ENCODE assay signal across 13 cellular contexts in the genomic region with DNA sequence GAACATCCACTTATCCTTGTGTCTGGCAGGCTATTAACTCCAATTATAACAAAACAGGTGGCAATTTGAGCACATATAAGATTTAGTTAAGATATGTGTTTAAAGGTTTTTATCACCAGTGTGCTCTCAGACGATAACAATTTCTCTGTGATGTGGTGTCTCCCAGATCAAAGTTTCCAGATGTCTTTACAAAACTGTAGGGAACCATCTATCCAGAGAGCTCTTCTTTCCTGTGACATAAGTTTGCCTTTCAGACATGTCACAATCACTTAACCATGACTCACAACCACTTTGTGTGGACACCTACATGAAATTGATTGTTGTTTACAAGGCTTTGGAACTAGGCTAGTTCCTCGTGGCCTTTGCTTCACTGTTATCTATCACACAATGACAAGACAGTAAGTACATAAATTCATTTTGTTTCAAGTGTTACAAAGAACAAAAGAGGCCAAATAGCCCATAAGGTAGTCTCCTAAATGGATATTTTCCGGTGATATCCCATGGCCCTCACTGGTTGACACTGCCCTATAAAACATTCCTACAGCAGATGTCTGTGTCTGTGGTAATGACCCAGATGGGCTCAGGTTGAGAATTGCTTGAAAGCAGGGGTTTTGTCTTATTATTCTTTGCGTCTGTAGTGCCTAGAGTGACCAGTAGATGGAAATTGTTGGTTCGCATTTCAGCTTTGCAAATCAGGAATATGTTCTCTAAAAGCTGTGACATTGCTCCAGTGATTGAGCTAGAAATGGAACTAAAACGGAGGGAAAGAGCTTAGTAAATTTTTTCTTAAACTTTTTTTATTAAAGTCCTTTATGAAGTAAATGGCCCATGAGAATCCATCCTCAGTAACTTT.
DNase-seq lines count a peak whose midpoint lies in the region; ATAC-seq, FAIRE-seq and TF ChIP-seq lines count a peak whose summit lies in the region.
"Had no signal": no experiment of that assay in that cellular context is flagged by ENCODE, and none has a peak within 500 bp of the region (broad histone marks: within the 10 kb centered on the region; RNA-seq: fewer than 3 reads in every experiment).

No MANE protein-coding gene starts in this region.

- H3K36me3 ChIP-seq in hepatocyte (replicated peaks; ENCODE audit: insufficient read depth, low read depth) (no peaks in the 10 kb centered on the region), kidney (ENCODE audit: control insufficient read depth in 1 of 2, insufficient read depth in 2 of 2, low read length in 2 of 2) (no peaks in the 10 kb centered on the region)
- H3K36me3 ChIP-seq: uterus had no signal

- intact Hi-C loops in kidney (cut with DNase I), result no loop called here

- H2AFZ ChIP-seq in hepatocyte, result no peak overlapping the region

- TF ChIP-seq CTCF in HFF-Myc (IDR thresholded peaks at IDR 0.05; ENCODE audit: low read depth, low read length, missing control alignments) (peak; percentile 38), RWPE1 (conservative IDR thresholded peaks at IDR 0.05; ENCODE audit: low read depth) (0 out of 2 replicates have a peak, but pooled peaks have one; percentile 11), hepatocyte (IDR thresholded peaks at IDR 0.05; ENCODE audit: poor library complexity) (peak; percentile 36), kidney (IDR thresholded peaks at IDR 0.05; ENCODE audit: borderline replicate concordance, extremely low read depth, insufficient read depth) (no peak)

- H3K4me3 ChIP-seq in HFF-Myc (replicated peaks; ENCODE audit: low read depth, low read length), result no peak overlapping the region
- no peak overlapping the region for H3K4me3 ChIP-seq in hepatocyte
- no peak overlapping the region for H3K4me3 ChIP-seq in kidney (ENCODE audit: low read length in 2 of 2)
- H3K4me3 ChIP-seq: body of pancreas, uterus had no signal

- FAIRE-seq in kidney (lab: Jason Lieb, UNC), result no peak

- H4K20me1 ChIP-seq in hepatocyte (ENCODE audit: insufficient read depth, poor library complexity, severe bottlenecking), result no peaks in the 10 kb centered on the region

- H3K9ac ChIP-seq in kidney (ENCODE audit: low read length in 2 of 2), result no peak overlapping the region

- no peaks in the 10 kb centered on the region for H3K79me2 ChIP-seq in hepatocyte

- H3K4me1 ChIP-seq in hepatocyte (ENCODE audit: insufficient read depth), result no peaks in the 10 kb centered on the region
- H3K4me1 ChIP-seq in kidney (ENCODE audit: control insufficient read depth in 1 of 2, insufficient read depth in 1 of 2, low read depth in 1 of 2, low read length in 2 of 2), result no peaks in the 10 kb centered on the region
- H3K4me1 ChIP-seq: body of pancreas, uterus had no signal

- no peaks in the 10 kb centered on the region for H3K9me3 ChIP-seq in hepatocyte (ENCODE audit: low read depth)
- H3K9me3 ChIP-seq in kidney (ENCODE audit: control insufficient read depth in 1 of 2, low read length in 2 of 2), result no peaks in the 10 kb centered on the region
- H3K9me3 ChIP-seq: body of pancreas, uterus had no signal

- POLR2A ChIA-PET in RWPE1 (lab: Yijun Ruan, JAX; ENCODE audit: low non-redundant PET), result no interaction called here

- no peaks in the 10 kb centered on the region for H3K27me3 ChIP-seq in hepatocyte
- H3K27me3 ChIP-seq: body of pancreas, uterus had no signal

- H3K27ac ChIP-seq in RWPE1 (no peak overlapping the region), hepatocyte (no peak overlapping the region), kidney (ENCODE audit: low read depth in 2 of 2, low read length in 2 of 2) (no peak overlapping the region)
- H3K27ac ChIP-seq: body of pancreas, uterus had no signal

- no peak for ATAC-seq in HG02763 (IDR thresholded peaks at IDR 0.05; ENCODE audit: unreplicated experiment)
- ATAC-seq: activated CD8-positive, alpha-beta T cell treated with anti-CD3 and anti-CD28 coated beads for 36 hours; body of pancreas; naive thymus-derived CD4-positive, alpha-beta T cell had no signal

- 32% methylated on average over 6 of the region's 6 CpGs for WGBS in hepatocyte (ENCODE audit: low lambda C conversion rate, missing lambda C conversion rate)

- DNase-seq in DMS53 treated with DMSO at 0.1 percent for 48 hours (lab: John Stamatoyannopoulos, UW; ENCODE audit: unreplicated experiment), result peak; percentile 44
- no peak for DNase-seq in HFF-Myc (ENCODE audit: extremely low read depth, low read depth)
- DNase-seq in RWPE1 (ENCODE audit: low spot score), result no peak
- peak; percentile 8 for DNase-seq in hepatocyte (ENCODE audit: low spot score)
- DNase-seq in kidney, result no peak
- DNase-seq in OCI-M2 (lab: John Stamatoyannopoulos, UW; ENCODE audit: unreplicated experiment), result no peak
- DNase-seq in mesenteric fat pad (ENCODE audit: low spot score), result no peak
- DNase-seq: activated CD8-positive, alpha-beta T cell treated with anti-CD3 and anti-CD28 coated beads for 36 hours; body of pancreas; KG1; naive thymus-derived CD4-positive, alpha-beta T cell; uterus had no signal

- H3K9me2 ChIP-seq in hepatocyte (replicated peaks; ENCODE audit: insufficient read depth), result no peaks in the 10 kb centered on the region

- CTCF ChIA-PET in RWPE1 (lab: Yijun Ruan, JAX), result interaction anchor here (0.7 to 1.2 kb wide), 2 partner anchors 184 to 216 kb away, joined by 3 read pairs; no protein-coding TSS in a partner anchor

- no peak overlapping the region for H3K4me2 ChIP-seq in hepatocyte

Comparison
In these comparisons a context has a peak if more than half of its experiments do, and no peak if none do; other contexts are left out.
1. DNase-seq: peak in DMS53 treated with DMSO at 0.1 percent for 48 hours (single experiment) and hepatocyte (single experiment); none in HFF-Myc (single experiment), RWPE1 (single experiment), kidney (single experiment), OCI-M2 (single experiment) and mesenteric fat pad (single experiment).